ENCODE assay signal across 31 cellular contexts in genomic region chr18:60024857-60025256, GRCh38.
DNase-seq lines count a peak whose midpoint lies in the region; ATAC-seq and TF ChIP-seq lines count a peak whose summit lies in the region.
"Had no signal": no experiment of that assay in that cellular context is flagged by ENCODE, and none has a peak within 500 bp of the region (broad histone marks: within the 10 kb centered on the region; RNA-seq: fewer than 3 reads in every experiment).

No MANE protein-coding gene starts in this region.

- peaks cover 7 to 33% of the 10 kb centered on the region in 2 experiments for H3K4me1 ChIP-seq in SK-N-SH (ENCODE audit: control insufficient read depth in 1 of 2, insufficient read depth in 2 of 2, low read depth in 1 of 2, low read length in 1 of 2)
- H3K4me1 ChIP-seq: colonic mucosa, HAP-1, transverse colon had no signal

- H3K4me2 ChIP-seq in SK-N-SH, result no peak overlapping the region

- CTCF ChIA-PET in SK-N-SH (lab: Yijun Ruan, JAX), result interaction anchor here (2.4 kb wide), 1 partner anchor 29 kb away, joined by 9 read pairs; no protein-coding TSS in a partner anchor
- CTCF ChIA-PET in GM10248 (lab: Yijun Ruan, JAX), result interaction anchor here (1.1 to 1.7 kb wide), 3 partner anchors 15 to 29 kb away, joined by 3 to 5 read pairs (median 3); no protein-coding TSS in a partner anchor

- no peaks in the 10 kb centered on the region for H3K27me3 ChIP-seq in SK-N-SH (ENCODE audit: insufficient read depth)
- H3K27me3 ChIP-seq: cardiac muscle cell, colonic mucosa, foreskin keratinocyte, ovary, transverse colon had no signal

- no peak overlapping the region for H3K4me3 ChIP-seq in SK-N-SH (ENCODE audit: low read depth in 2 of 2, low read length in 1 of 2)
- H3K4me3 ChIP-seq in choroid plexus epithelial cell (ENCODE audit: low read depth, low read length), result no peak overlapping the region
- H3K4me3 ChIP-seq: cardiac muscle cell, colonic mucosa, HAP-1, ovary, transverse colon had no signal

- no peak for ATAC-seq in SK-N-SH treated with all-trans-retinoic acid at 6 μM for 48 hours
- ATAC-seq: activated naive CD4-positive, alpha-beta T cell treated with anti-CD3 and anti-CD28 coated beads, Interleukin-2, amount 50 U/mL, for 72 hours; foreskin keratinocyte; left colon; Right ventricle myocardium inferior; stimulated activated memory B cell treated with anti-CD40 and anti-IgM and Interleukin-4, amounts not matched to agents 10 μg/mL and 1 μg/mL and 100 μg/mL, for 72 hours had no signal

- H3K9me2 ChIP-seq in SK-N-SH, result 0 out of 2 replicates have a peak, but pooled peaks cover 4% of the 10 kb centered on the region

- no peak for DNase-seq in SK-N-SH
- peak; percentile 23 for DNase-seq in choroid plexus epithelial cell (ENCODE audit: low read depth)
- peak; percentile 27 for DNase-seq in iris pigment epithelial cell (ENCODE audit: low read depth)
- no peak for DNase-seq in inferior parietal cortex (ENCODE audit: extremely low spot score)
- DNase-seq in GM20000 (ENCODE audit: low spot score), result no peak
- no peak for DNase-seq in NCI-H524 treated with DMSO at 0.1 percent for 48 hours (lab: John Stamatoyannopoulos, UW)
- DNase-seq in GM10248 (ENCODE audit: extremely low spot score), result no peak
- DNase-seq: activated CD4-positive, alpha-beta T cell treated with anti-CD3 and anti-CD28 coated beads for 4 hours; activated effector memory CD4-positive, alpha-beta T cell treated with Interleukin-2 at 50 U/mL for 16 hours; anterior cingulate cortex; colonic mucosa; effector CD8-positive, alpha-beta T cell; left colon; mammary epithelial cell; NCI-H1436 treated with DMSO at 0.1 percent for 48 hours; NCI-H2081 treated with DMSO at 0.1 percent for 48 hours; NCI-H226; nephron progenitor cell; ovary; transverse colon had no signal

- no peaks in the 10 kb centered on the region for H3K9me3 ChIP-seq in SK-N-SH
- H3K9me3 ChIP-seq: colonic mucosa, HAP-1, ovary, transverse colon had no signal

- no peak overlapping the region; a peak in 1 of 4 replicates for H3K27ac ChIP-seq in SK-N-SH (ENCODE audit: low read depth in 2 of 2, low read length in 1 of 2)
- H3K27ac ChIP-seq: 22Rv1, C4-2B, cardiac muscle cell, colonic mucosa, epithelial cell of prostate, foreskin keratinocyte, ovary, transverse colon, VCaP had no signal

- no peak for TF ChIP-seq EP300 in SK-N-SH (IDR thresholded peaks at IDR 0.05; ENCODE audit: borderline replicate concordance in 1 of 2, low read depth in 1 of 2, low read length in 1 of 2)

- H3K9ac ChIP-seq in SK-N-SH, result no peak overlapping the region

- peaks cover 20% of the 10 kb centered on the region for H3F3A ChIP-seq in SK-N-SH (replicated peaks; ENCODE audit: insufficient read depth)

- H2AFZ ChIP-seq in SK-N-SH (ENCODE audit: low read depth), result peak overlapping the region; percentile 45

- H3K79me2 ChIP-seq in SK-N-SH (ENCODE audit: insufficient read depth), result no peaks in the 10 kb centered on the region

- H4K20me1 ChIP-seq in SK-N-SH (ENCODE audit: insufficient read depth), result no peaks in the 10 kb centered on the region

- POLR2A ChIA-PET in SK-N-SH (lab: Yijun Ruan, JAX) (no interaction called here), GM10248 (lab: Yijun Ruan, JAX) (no interaction called here)

- H3K36me3 ChIP-seq in SK-N-SH (replicated peaks in 1 of 2; ENCODE audit: control insufficient read depth in 1 of 2, insufficient read depth in 2 of 2, low read length in 1 of 2), result no peaks in the 10 kb centered on the region
- H3K36me3 ChIP-seq: cardiac muscle cell, colonic mucosa, HAP-1, ovary, transverse colon had no signal

- TF ChIP-seq CTCF in SK-N-SH (IDR thresholded peaks at IDR 0.05) (no peak), choroid plexus epithelial cell (conservative IDR thresholded peaks at IDR 0.05; ENCODE audit: low read depth, low read length) (no peak), GM20000 (IDR thresholded peaks at IDR 0.05; ENCODE audit: extremely low read depth, missing control alignments) (no peak), GM10248 (IDR thresholded peaks at IDR 0.05; ENCODE audit: control extremely low read depth, extremely low read depth, low read depth, missing control alignments) (no peak)

- TF ChIP-seq RAD21 in SK-N-SH (IDR thresholded peaks at IDR 0.05; ENCODE audit: low read length), result no peak

TF ChIP-seq in SK-N-SH, 30 proteins besides CTCF, POLR2A, EP300 and RAD21:
- TF ChIP-seq USF2 (IDR thresholded peaks at IDR 0.05; ENCODE audit: borderline replicate concordance, low read depth, low read length) (no peak), YY1 (IDR thresholded peaks at IDR 0.05; ENCODE audit: low read depth) (no peak), FOXM1 (IDR thresholded peaks at IDR 0.05; ENCODE audit: low read depth) (no peak), TAF1 (IDR thresholded peaks at IDR 0.05; ENCODE audit: borderline replicate concordance, low read depth, low read length) (no peak), POLR2AphosphoS5 (IDR thresholded peaks at IDR 0.05; ENCODE audit: low read depth, low read length) (no peak), RXRA (IDR thresholded peaks at IDR 0.05; ENCODE audit: borderline replicate concordance, low read depth) (no peak), CHD2 (IDR thresholded peaks at IDR 0.05; ENCODE audit: low read length, partially characterized antibody) (no peak), GATA2 (CRISPR knock-in tag; IDR thresholded peaks at IDR 0.05) (no peak), SIN3A (IDR thresholded peaks at IDR 0.05; ENCODE audit: borderline replicate concordance, low read depth, low read length) (no peak), USF1 (IDR thresholded peaks at IDR 0.05; ENCODE audit: borderline replicate concordance, low read depth) (no peak), MXI1 (IDR thresholded peaks at IDR 0.05; ENCODE audit: low read depth, low read length) (no peak), TCF12 (IDR thresholded peaks at IDR 0.05) (no peak), NRF1 (IDR thresholded peaks at IDR 0.05; ENCODE audit: low read depth, low read length) (no peak), RCOR1 (IDR thresholded peaks at IDR 0.05; ENCODE audit: low read length) (no peak)
TF ChIP-seq in SK-N-SH: peak in this region for 0.

TF ChIP-seq in SK-N-SH treated with all-trans-retinoic acid at 6 μM for 48 hours, 23 proteins besides CTCF, POLR2A, EP300 and RAD21:
- TF ChIP-seq SNAI2 (CRISPR knock-in tag; IDR thresholded peaks at IDR 0.05) (no peak), PATZ1 (CRISPR knock-in tag; IDR thresholded peaks at IDR 0.05; ENCODE audit: borderline replicate concordance) (no peak), ARNTL (CRISPR knock-in tag; IDR thresholded peaks at IDR 0.05; ENCODE audit: borderline replicate concordance, low read depth) (no peak), ISL1 (CRISPR knock-in tag; IDR thresholded peaks at IDR 0.05) (no peak), ZC3H10 (CRISPR knock-in tag; IDR thresholded peaks at IDR 0.05) (no peak), CSRNP3 (CRISPR knock-in tag; IDR thresholded peaks at IDR 0.05) (no peak), PPARA (CRISPR knock-in tag; IDR thresholded peaks at IDR 0.05; ENCODE audit: borderline replicate concordance) (no peak), ZNF565 (CRISPR knock-in tag; conservative IDR thresholded peaks at IDR 0.05; ENCODE audit: low read depth) (no peak)

Comparison
In these comparisons a context has a peak if more than half of its experiments do, and no peak if none do; other contexts are left out.
1. DNase-seq: peak in choroid plexus epithelial cell (single experiment) and iris pigment epithelial cell (single experiment); none in SK-N-SH (single experiment), inferior parietal cortex (single experiment), GM20000 (single experiment), NCI-H524 treated with DMSO at 0.1 percent for 48 hours (single experiment) and GM10248 (single experiment).